22 cellular contexts compared by ENCODE assay signal in genomic region chr13:110242615-110243014, GRCh38.
"Had no signal": no experiment of that assay in that cellular context is flagged by ENCODE, and none has a peak within 500 bp of the region (broad histone marks: within the 10 kb centered on the region; RNA-seq: fewer than 3 reads in every experiment).

No MANE protein-coding gene starts in this region.

- H3K4me3 Mint-ChIP-seq: activated naive CD8-positive, alpha-beta T cell treated with anti-CD3 and anti-CD28 coated beads for 36 hours; activated T-helper 1 cell treated with anti-CD3 and anti-CD28 coated beads, Interleukin-12 subunit alpha, Interleukin-12 subunit beta, Interleukin-2, Interleukin-4 antibody, amounts not matched to agents 30 ng/mL and 10 ng/mL and 1 ng/mL, durations not matched to agents 14 hours and 24 hours and 36 hours; brain; central memory CD8-positive, alpha-beta T cell; nephron progenitor cell; stimulated activated naive CD8-positive, alpha-beta T cell treated with anti-CD3 and anti-CD28 coated beads, Interleukin-15, Interleukin-2, amounts not matched to agents 100 ng/mL and 50 ng/mL, for 24 hours; T-helper 1 cell treated with Interleukin-12 subunit alpha and Interleukin-12 subunit beta and Interleukin-4 antibody, amounts not matched to agents 30 μg/mL and 1 μg/mL, for 36 hours had no signal

- ATAC-seq: activated CD4-positive, CD25-positive, alpha-beta regulatory T cell treated with anti-CD3 and anti-CD28 coated beads, Interleukin-2, amount 50 U/mL, for 24 hours; upper lobe of right lung had no signal

- DNase-seq: activated naive CD4-positive, alpha-beta T cell; activated naive CD8-positive, alpha-beta T cell treated with anti-CD3 and anti-CD28 coated beads for 36 hours; activated T-cell treated with anti-CD3 and anti-CD28 coated beads for 4 hours; amniotic stem cell; effector CD4-positive, alpha-beta T cell; esophagus squamous epithelium; hippocampal formation; islet precursor cell; midbrain; nephron progenitor cell; nucleus accumbens; retina; stimulated activated CD4-positive, alpha-beta T cell treated with anti-CD3 and anti-CD28 coated beads, Interleukin-15, amount 100 ng/mL, for 24 hours; stimulated activated CD4-positive, alpha-beta T cell treated with anti-CD3 and anti-CD28 coated beads, Interleukin-2, amount 100 ng/mL, for 48 hours; upper lobe of right lung had no signal

- H3K27ac ChIP-seq: SJSA1, upper lobe of right lung had no signal

- H3K4me1 Mint-ChIP-seq: activated naive CD8-positive, alpha-beta T cell treated with anti-CD3 and anti-CD28 coated beads for 36 hours; central memory CD8-positive, alpha-beta T cell had no signal

- H3K27ac Mint-ChIP-seq: activated naive CD8-positive, alpha-beta T cell treated with anti-CD3 and anti-CD28 coated beads for 36 hours; activated T-helper 1 cell treated with anti-CD3 and anti-CD28 coated beads, Interleukin-12 subunit alpha, Interleukin-12 subunit beta, Interleukin-2, Interleukin-4 antibody, amounts not matched to agents 30 ng/mL and 10 ng/mL and 1 ng/mL, durations not matched to agents 14 hours and 24 hours and 36 hours; nephron progenitor cell; stimulated activated naive CD8-positive, alpha-beta T cell treated with anti-CD3 and anti-CD28 coated beads, Interleukin-15, Interleukin-2, amounts not matched to agents 100 ng/mL and 50 ng/mL, for 24 hours; T-helper 1 cell treated with Interleukin-12 subunit alpha and Interleukin-12 subunit beta and Interleukin-4 antibody, amounts not matched to agents 30 μg/mL and 1 μg/mL, for 36 hours had no signal

- H3K27me3 ChIP-seq: esophagus squamous epithelium, SJSA1, upper lobe of right lung had no signal

- H3K9me3 Mint-ChIP-seq: activated naive CD8-positive, alpha-beta T cell treated with anti-CD3 and anti-CD28 coated beads for 36 hours; activated T-helper 1 cell treated with anti-CD3 and anti-CD28 coated beads, Interleukin-12 subunit alpha, Interleukin-12 subunit beta, Interleukin-2, Interleukin-4 antibody, amounts not matched to agents 30 ng/mL and 10 ng/mL and 1 ng/mL, durations not matched to agents 14 hours and 24 hours and 36 hours; brain; central memory CD8-positive, alpha-beta T cell; nephron progenitor cell; stimulated activated naive CD8-positive, alpha-beta T cell treated with anti-CD3 and anti-CD28 coated beads, Interleukin-15, Interleukin-2, amounts not matched to agents 100 ng/mL and 50 ng/mL, for 24 hours; T-helper 1 cell treated with Interleukin-12 subunit alpha and Interleukin-12 subunit beta and Interleukin-4 antibody, amounts not matched to agents 30 μg/mL and 1 μg/mL, for 36 hours had no signal

- H3K36me3 ChIP-seq: esophagus squamous epithelium, upper lobe of right lung had no signal

- H3K4me3 ChIP-seq: esophagus squamous epithelium, SJSA1, upper lobe of right lung had no signal

- H3K9me3 ChIP-seq: esophagus squamous epithelium, SJSA1, upper lobe of right lung had no signal

- H3K36me3 Mint-ChIP-seq: activated naive CD8-positive, alpha-beta T cell treated with anti-CD3 and anti-CD28 coated beads for 36 hours; brain had no signal
